Comparison of ENCODE assay signal across 8 cellular contexts in the genomic region with DNA sequence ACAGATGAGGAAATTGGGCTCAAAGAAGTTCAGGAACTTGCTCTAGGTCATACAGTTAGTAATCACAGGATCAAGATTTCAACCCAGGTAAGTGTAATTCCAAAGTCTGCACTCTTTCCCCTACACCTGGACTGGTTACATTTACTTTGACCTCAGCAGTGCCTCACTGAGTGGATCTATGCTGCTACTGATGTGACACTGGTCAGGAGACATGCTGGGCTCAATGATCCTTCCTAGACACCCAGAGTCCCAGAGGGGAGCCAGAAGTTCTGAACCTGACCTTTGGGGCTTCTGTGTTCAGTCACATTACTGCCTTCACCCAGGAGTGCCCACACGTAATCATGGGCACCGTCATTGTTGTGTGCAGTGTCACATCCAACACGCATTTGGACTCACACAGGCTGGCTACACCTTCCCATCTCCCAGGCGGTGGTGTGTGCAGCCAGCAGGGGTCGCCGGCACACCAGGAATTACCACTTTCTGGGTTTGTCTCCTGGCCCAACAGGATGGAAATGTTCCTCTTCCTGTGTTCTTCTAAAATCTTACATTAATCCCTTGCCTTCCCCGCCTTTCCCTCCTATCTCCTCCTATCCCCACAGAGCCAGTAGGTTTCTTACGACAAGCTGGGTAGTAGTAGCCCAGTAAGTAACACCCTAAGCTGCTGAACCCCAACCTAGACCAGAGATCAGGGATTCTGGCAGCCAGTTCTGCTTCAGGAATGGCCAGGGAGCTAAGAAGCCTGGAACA.
DNase-seq lines count a peak whose midpoint lies in the region; ATAC-seq and TF ChIP-seq lines count a peak whose summit lies in the region.

No MANE protein-coding gene starts in this region.

- DNase-seq in NCI-H2107 treated with DMSO at 0.1 percent for 48 hours (lab: John Stamatoyannopoulos, UW; ENCODE audit: unreplicated experiment) (peak; percentile 65), brain pericyte (ENCODE audit: low read depth, low spot score) (peak; percentile 30), inferior parietal cortex (ENCODE audit: extremely low spot score) (peak; percentile 76)
- DNase-seq in stimulated activated CD4-positive, alpha-beta T cell treated with anti-CD3 and anti-CD28 coated beads, Interleukin-1b, Interleukin-23, amount 100 ng/mL, for 1 hour (ENCODE audit: low read depth in 2 of 2): peak; percentile 48 to 59

- TF ChIP-seq CTCF in C4-2B (conservative IDR thresholded peaks at IDR 0.05): peak; percentile 97
- TF ChIP-seq CTCF in WI38 (IDR thresholded peaks at IDR 0.05; ENCODE audit: low read depth, low read length): peak; percentile 85

- H3K4me3 ChIP-seq in WI38 (ENCODE audit: low read depth, low read length): no peak overlapping the region

- H3K27ac ChIP-seq in C4-2B: no peak overlapping the region; the same call in 1 of the 2 replicates

- ATAC-seq in GM21717 (IDR thresholded peaks at IDR 0.05; ENCODE audit: unreplicated experiment): peak; percentile 52
- no peak for ATAC-seq in HG03439 (IDR thresholded peaks at IDR 0.05; ENCODE audit: unreplicated experiment)
